ENCODE assay signal across 7 cellular contexts in genomic region chr3:30669360-30669934, GRCh38.
DNase-seq lines count a peak whose midpoint lies in the region; ATAC-seq and TF ChIP-seq lines count a peak whose summit lies in the region.
"Not testable (repeated sequence)": the region's sequence is repeated elsewhere in the genome, so short reads cannot be mapped to it uniquely, and the experiment has no call there.

No MANE protein-coding gene starts in this region.

- not testable (repeated sequence) for H3K27ac ChIP-seq in CD4-positive, alpha-beta T cell (ENCODE audit: low read depth, low read length)
- H3K27ac ChIP-seq in naive thymus-derived CD4-positive, alpha-beta T cell (ENCODE audit: low read depth, low read length) = peak overlapping the region; percentile 72

- TF ChIP-seq CTCF in CD4-positive, alpha-beta T cell (IDR thresholded peaks at IDR 0.05) = not testable (repeated sequence)

- H3K9me3 Mint-ChIP-seq in CD4-positive, alpha-beta T cell; activated CD4-positive, alpha-beta T cell treated with anti-CD3 and anti-CD28 coated beads, Interleukin-2, amount 10 ng/mL, durations not matched to agents 24 days and 14 days; activated naive CD4-positive, alpha-beta T cell treated with anti-CD3 and anti-CD28 coated beads for 36 hours; effector memory CD8-positive, alpha-beta T cell; naive thymus-derived CD4-positive, alpha-beta T cell: not testable (repeated sequence)

- peaks cover 98% of the 10 kb centered on the region for H3K4me1 Mint-ChIP-seq in CD4-positive, alpha-beta T cell (ENCODE audit: low read depth)
- H3K4me1 Mint-ChIP-seq in activated CD4-positive, alpha-beta T cell treated with anti-CD3 and anti-CD28 coated beads, Interleukin-2, amount 10 ng/mL, durations not matched to agents 24 days and 14 days = peaks cover 80% of the 10 kb centered on the region
- H3K4me1 Mint-ChIP-seq in activated naive CD4-positive, alpha-beta T cell treated with anti-CD3 and anti-CD28 coated beads for 36 hours (ENCODE audit: low read depth) = peaks cover 91% of the 10 kb centered on the region
- H3K4me1 Mint-ChIP-seq in effector memory CD8-positive, alpha-beta T cell (ENCODE audit: low read depth in 2 of 2) = peaks cover 46 to 83% of the 10 kb centered on the region in 2 donors
- peaks cover 66 to 100% (median 99%) of the 10 kb centered on the region in 7 donors for H3K4me1 Mint-ChIP-seq in naive thymus-derived CD4-positive, alpha-beta T cell

- not testable (repeated sequence) for H3K4me3 ChIP-seq in naive thymus-derived CD4-positive, alpha-beta T cell (ENCODE audit: low read length)

- H3K4me3 Mint-ChIP-seq in CD4-positive, alpha-beta T cell; activated CD4-positive, alpha-beta T cell treated with anti-CD3 and anti-CD28 coated beads, Interleukin-2, amount 10 ng/mL, durations not matched to agents 24 days and 14 days; effector memory CD8-positive, alpha-beta T cell: not testable (repeated sequence)
- H3K4me3 Mint-ChIP-seq in activated naive CD4-positive, alpha-beta T cell treated with anti-CD3 and anti-CD28 coated beads for 36 hours = peak overlapping the region; percentile 36
- H3K4me3 Mint-ChIP-seq in naive thymus-derived CD4-positive, alpha-beta T cell = peak overlapping the region; percentile 14 to 93 (median 60)

- intact Hi-C loops in CD4-positive, alpha-beta T cell (cut with DNase I, micrococcal nuclease); activated CD4-positive, alpha-beta T cell treated with anti-CD3 and anti-CD28 coated beads, Interleukin-2, amount 10 ng/mL, durations not matched to agents 24 days and 14 days (cut with micrococcal nuclease): not testable (repeated sequence)
- intact Hi-C loops in activated naive CD4-positive, alpha-beta T cell treated with anti-CD3 and anti-CD28 coated beads for 36 hours (cut with micrococcal nuclease) = loop anchor here (10.0 kb wide), 1 partner anchor 1085 kb away; no protein-coding TSS in a partner anchor
- intact Hi-C loops in naive thymus-derived CD4-positive, alpha-beta T cell (cut with micrococcal nuclease) = loop anchor here (5.0 to 10.0 kb wide), 2 partner anchors 37 to 795 kb away; no protein-coding TSS in a partner anchor

- H3K36me3 Mint-ChIP-seq in CD4-positive, alpha-beta T cell (ENCODE audit: low read depth) = peaks cover 82% of the 10 kb centered on the region
- peaks cover 72% of the 10 kb centered on the region for H3K36me3 Mint-ChIP-seq in activated CD4-positive, alpha-beta T cell treated with anti-CD3 and anti-CD28 coated beads, Interleukin-2, amount 10 ng/mL, durations not matched to agents 24 days and 14 days (ENCODE audit: low read depth)
- peaks cover 78% of the 10 kb centered on the region for H3K36me3 Mint-ChIP-seq in activated naive CD4-positive, alpha-beta T cell treated with anti-CD3 and anti-CD28 coated beads for 36 hours (ENCODE audit: low read depth)
- peaks cover 44% of the 10 kb centered on the region for H3K36me3 Mint-ChIP-seq in effector memory CD8-positive, alpha-beta T cell (ENCODE audit: insufficient read depth)
- H3K36me3 Mint-ChIP-seq in naive thymus-derived CD4-positive, alpha-beta T cell = peaks cover 27 to 64% (median 55%) of the 10 kb centered on the region in 5 donors

- not testable (repeated sequence) for H3K27me3 ChIP-seq in CD4-positive, alpha-beta T cell (ENCODE audit: control insufficient read depth, insufficient read depth, low read length); naive thymus-derived CD4-positive, alpha-beta T cell (ENCODE audit: control insufficient read depth in 2 of 2, insufficient read depth in 2 of 2, low read length in 2 of 2)

- POLR2A ChIA-PET in CD4-positive, alpha-beta T cell (lab: Charles Lee) = interaction anchor here (0.9 to 1.9 kb wide), 4 partner anchors 9 to 14 kb away, joined by 3 to 9 read pairs (median 4); no protein-coding TSS in a partner anchor
- POLR2A ChIA-PET in naive thymus-derived CD4-positive, alpha-beta T cell (lab: Charles Lee) = interaction anchor here (0.6 to 10.0 kb wide), 5 partner anchors 13 to 835 kb away, joined by 3 to 109 read pairs (median 4); partner anchors contain the start of gene TGFBR2

- not testable (repeated sequence) for DNase-seq in CD4-positive, alpha-beta T cell; activated CD4-positive, alpha-beta T cell treated with anti-CD3 and anti-CD28 coated beads, Interleukin-2, amount 10 ng/mL, durations not matched to agents 24 days and 14 days; activated naive CD4-positive, alpha-beta T cell treated with anti-CD3 and anti-CD28 coated beads for 36 hours; effector memory CD8-positive, alpha-beta T cell; naive thymus-derived CD4-positive, alpha-beta T cell
- DNase-seq in NCI-H2171 (lab: John Stamatoyannopoulos, UW) (peak; percentile 30), RPMI7951 (ENCODE audit: low read depth) (peak; percentile 37)

- not testable (repeated sequence) for H3K9me3 ChIP-seq in CD4-positive, alpha-beta T cell (ENCODE audit: control insufficient read depth, low read length); naive thymus-derived CD4-positive, alpha-beta T cell (ENCODE audit: control insufficient read depth in 2 of 3, low read length in 3 of 3)

- H3K4me1 ChIP-seq in naive thymus-derived CD4-positive, alpha-beta T cell (ENCODE audit: control insufficient read depth in 2 of 2, insufficient read depth in 2 of 2, low read length in 2 of 2) = peaks cover 52 to 94% of the 10 kb centered on the region in 2 donors

- not testable (repeated sequence) for ATAC-seq in CD4-positive, alpha-beta T cell (ENCODE audit: poor library complexity); effector memory CD8-positive, alpha-beta T cell (replicated peaks); naive thymus-derived CD4-positive, alpha-beta T cell

- peak overlapping the region; percentile 86 for H3K27ac Mint-ChIP-seq in CD4-positive, alpha-beta T cell
- H3K27ac Mint-ChIP-seq in activated CD4-positive, alpha-beta T cell treated with anti-CD3 and anti-CD28 coated beads, Interleukin-2, amount 10 ng/mL, durations not matched to agents 24 days and 14 days = peak overlapping the region; percentile 50
- peak overlapping the region; percentile 93 for H3K27ac Mint-ChIP-seq in activated naive CD4-positive, alpha-beta T cell treated with anti-CD3 and anti-CD28 coated beads for 36 hours
- H3K27ac Mint-ChIP-seq in effector memory CD8-positive, alpha-beta T cell = peak overlapping the region; percentile 39 to 53
- peak overlapping the region; percentile 2 to 99 (median 95) for H3K27ac Mint-ChIP-seq in naive thymus-derived CD4-positive, alpha-beta T cell

- H3K27me3 Mint-ChIP-seq in CD4-positive, alpha-beta T cell; activated CD4-positive, alpha-beta T cell treated with anti-CD3 and anti-CD28 coated beads, Interleukin-2, amount 10 ng/mL, durations not matched to agents 24 days and 14 days; activated naive CD4-positive, alpha-beta T cell treated with anti-CD3 and anti-CD28 coated beads for 36 hours (ENCODE audit: low read depth); effector memory CD8-positive, alpha-beta T cell; naive thymus-derived CD4-positive, alpha-beta T cell: not testable (repeated sequence)

- CTCF ChIA-PET in CD4-positive, alpha-beta T cell (lab: Charles Lee); naive thymus-derived CD4-positive, alpha-beta T cell (lab: Charles Lee): not testable (repeated sequence)
- CTCF ChIA-PET in activated naive CD4-positive, alpha-beta T cell treated with anti-CD3 and anti-CD28 coated beads for 36 hours (lab: Charles Lee) = interaction anchor here (0.6 to 1.4 kb wide), 2 partner anchors 11 to 340 kb away, joined by 3 to 4 read pairs; no protein-coding TSS in a partner anchor

- H3K36me3 ChIP-seq in naive thymus-derived CD4-positive, alpha-beta T cell (ENCODE audit: control insufficient read depth in 2 of 3, insufficient read depth in 3 of 3, low read length in 3 of 3) = peaks cover 13 to 32% (median 29%) of the 10 kb centered on the region in 3 experiments
